Comparison of ENCODE assay signal across 8 cellular contexts in the genomic region with DNA sequence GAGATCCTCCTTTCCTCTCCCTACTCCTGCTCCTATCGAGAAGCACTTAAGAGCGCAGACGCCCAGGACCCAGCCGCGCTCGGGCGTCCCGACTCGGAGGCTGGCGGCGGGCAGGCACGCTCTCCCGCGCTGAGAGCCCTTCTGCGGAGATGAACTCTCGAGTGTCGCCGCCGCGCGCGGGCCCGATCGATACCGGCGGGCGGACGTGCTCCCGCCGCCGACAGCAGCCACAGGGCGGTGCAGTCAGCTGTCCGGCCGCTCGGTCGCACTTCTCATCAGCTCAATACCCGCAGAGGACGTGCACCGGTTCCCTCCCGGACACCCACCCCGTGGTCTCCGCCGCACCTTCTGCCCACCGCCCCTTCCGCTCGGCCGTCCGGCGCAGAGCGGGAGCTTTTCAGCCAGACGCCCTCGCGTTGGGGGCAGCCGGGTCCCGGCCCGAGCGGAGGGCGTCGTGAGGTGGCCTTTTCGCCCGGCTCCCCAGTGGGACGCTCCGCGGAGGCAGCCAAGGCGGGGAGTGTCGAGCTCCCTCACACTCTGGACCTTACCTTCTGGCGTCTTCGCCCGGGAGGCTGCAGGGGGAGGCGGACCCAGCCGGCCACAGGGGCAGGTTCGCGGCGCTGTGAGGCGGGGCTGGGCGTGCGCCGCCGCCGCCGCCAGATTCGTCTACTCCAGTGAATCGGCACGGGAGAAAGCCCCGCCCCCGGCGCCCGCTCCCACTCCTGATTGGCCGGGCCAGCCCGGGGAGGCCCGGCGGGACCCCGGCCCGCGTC. TPM values are rescaled to one million over a fixed set of nuclear protein-coding genes. Genes with fewer than 3 reads are reported as not detected.
DNase-seq lines count a peak whose midpoint lies in the region; ATAC-seq and TF ChIP-seq lines count a peak whose summit lies in the region.

No MANE protein-coding gene starts in this region.

- no peaks in the 10 kb centered on the region for H3K9me3 ChIP-seq in heart right ventricle

- peaks cover 0 to 15% (median 0%) of the 10 kb centered on the region in 9 donors for H3K36me3 ChIP-seq in heart right ventricle

- no peak for TF ChIP-seq CTCF in heart right ventricle (IDR thresholded peaks at IDR 0.05)
- TF ChIP-seq CTCF in progenitor cell of endocrine pancreas (IDR thresholded peaks at IDR 0.05; ENCODE audit: unreplicated experiment), result no peak

- peaks cover 7% of the 10 kb centered on the region for H3K36me3 Mint-ChIP-seq in IgD-negative memory B cell
- H3K36me3 Mint-ChIP-seq in activated naive CD4-positive, alpha-beta T cell treated with anti-CD3 and anti-CD28 coated beads, Interleukin-2, amount 50 U/mL, for 72 hours, result peaks cover 0 to 5% of the 10 kb centered on the region in 2 donors
- H3K36me3 Mint-ChIP-seq in progenitor cell of endocrine pancreas (ENCODE audit: insufficient read depth), result peaks cover 5% of the 10 kb centered on the region

- peak; percentile 86 for DNase-seq in DMS79 (lab: John Stamatoyannopoulos, UW)
- peak; percentile 84 for DNase-seq in SHP77 treated with DMSO at 0.1 percent for 48 hours (lab: John Stamatoyannopoulos, UW)
- peak; percentile 61 to 76 for DNase-seq in activated naive CD4-positive, alpha-beta T cell treated with anti-CD3 and anti-CD28 coated beads, Interleukin-2, amount 50 U/mL, for 72 hours (ENCODE audit: low spot score in 2 of 2)
- DNase-seq in heart right ventricle, result peak; percentile 27 to 46
- peak; percentile 68 for DNase-seq in progenitor cell of endocrine pancreas (ENCODE audit: low spot score, unreplicated experiment)
- DNase-seq in NK-92 treated with Interleukin-12 subunit alpha and Interleukin-12 subunit beta, amount 100 ng/mL, for 24 hours (lab: John Stamatoyannopoulos, UW), result no peak

- no peak overlapping the region for H3K27ac ChIP-seq in heart right ventricle

- peaks cover 0 to 3% (median 0%) of the 10 kb centered on the region in 3 donors for H3K9me3 Mint-ChIP-seq in IgD-negative memory B cell
- no peaks in the 10 kb centered on the region for H3K9me3 Mint-ChIP-seq in activated naive CD4-positive, alpha-beta T cell treated with anti-CD3 and anti-CD28 coated beads, Interleukin-2, amount 50 U/mL, for 72 hours
- no peaks in the 10 kb centered on the region for H3K9me3 Mint-ChIP-seq in progenitor cell of endocrine pancreas (ENCODE audit: low read depth)

- WGBS in heart right ventricle, 2 donors, result 0 to 1% methylated on average over 89 to 95 of the region's 95 CpGs

- H3K27me3 Mint-ChIP-seq in IgD-negative memory B cell (peaks cover 42% of the 10 kb centered on the region), progenitor cell of endocrine pancreas (peaks cover 79% of the 10 kb centered on the region)

- intact Hi-C loops in heart right ventricle (cut with DNase I), result no loop called here

- ATAC-seq in GM21619 (IDR thresholded peaks at IDR 0.05; ENCODE audit: unreplicated experiment) (peak; percentile 63), heart right ventricle (peak in 7 of 8 donors; percentile 64 to 81 (median 72))
- ATAC-seq in activated naive CD4-positive, alpha-beta T cell treated with anti-CD3 and anti-CD28 coated beads, Interleukin-2, amount 50 U/mL, for 72 hours, result peak; percentile 84 to 89

- H3K4me1 ChIP-seq in heart right ventricle, result peaks cover 7 to 31% (median 29%) of the 10 kb centered on the region in 9 donors

- H3K27ac Mint-ChIP-seq in IgD-negative memory B cell (peak overlapping the region in 1 of 3 donors; percentile 69), progenitor cell of endocrine pancreas (no peak overlapping the region)
- no peak overlapping the region for H3K27ac Mint-ChIP-seq in activated naive CD4-positive, alpha-beta T cell treated with anti-CD3 and anti-CD28 coated beads, Interleukin-2, amount 50 U/mL, for 72 hours

- H3K4me1 Mint-ChIP-seq in IgD-negative memory B cell (peaks cover 6 to 13% (median 7%) of the 10 kb centered on the region in 3 donors), progenitor cell of endocrine pancreas (ENCODE audit: low read depth) (peaks cover 3% of the 10 kb centered on the region)

- H3K27me3 ChIP-seq in heart right ventricle, result peaks cover 10 to 80% (median 74%) of the 10 kb centered on the region in 7 donors

- H3K4me3 ChIP-seq in heart right ventricle, result peak overlapping the region; percentile 40 to 63 (median 54)

- H3K4me3 Mint-ChIP-seq in IgD-negative memory B cell (peak overlapping the region; percentile 77 to 93 (median 82)), progenitor cell of endocrine pancreas (ENCODE audit: low read depth) (peak overlapping the region; percentile 62)

RNA-seq across cellular contexts. Expression of a gene that starts 0.4 kb away (rescaled TPM):
- not detected for polyA plus RNA-seq in IgD-negative memory B cell
- under 1 TPM; 0.07 to 0.08 TPM for total RNA-seq in activated naive CD4-positive, alpha-beta T cell treated with anti-CD3 and anti-CD28 coated beads, Interleukin-2, amount 50 U/mL, for 72 hours
- not detected for total RNA-seq in heart right ventricle
- not detected for polyA plus RNA-seq in heart right ventricle
- total RNA-seq in progenitor cell of endocrine pancreas, result 0.10 TPM in 1 of 2 replicates, not detected in the other
